In the genomic region with DNA sequence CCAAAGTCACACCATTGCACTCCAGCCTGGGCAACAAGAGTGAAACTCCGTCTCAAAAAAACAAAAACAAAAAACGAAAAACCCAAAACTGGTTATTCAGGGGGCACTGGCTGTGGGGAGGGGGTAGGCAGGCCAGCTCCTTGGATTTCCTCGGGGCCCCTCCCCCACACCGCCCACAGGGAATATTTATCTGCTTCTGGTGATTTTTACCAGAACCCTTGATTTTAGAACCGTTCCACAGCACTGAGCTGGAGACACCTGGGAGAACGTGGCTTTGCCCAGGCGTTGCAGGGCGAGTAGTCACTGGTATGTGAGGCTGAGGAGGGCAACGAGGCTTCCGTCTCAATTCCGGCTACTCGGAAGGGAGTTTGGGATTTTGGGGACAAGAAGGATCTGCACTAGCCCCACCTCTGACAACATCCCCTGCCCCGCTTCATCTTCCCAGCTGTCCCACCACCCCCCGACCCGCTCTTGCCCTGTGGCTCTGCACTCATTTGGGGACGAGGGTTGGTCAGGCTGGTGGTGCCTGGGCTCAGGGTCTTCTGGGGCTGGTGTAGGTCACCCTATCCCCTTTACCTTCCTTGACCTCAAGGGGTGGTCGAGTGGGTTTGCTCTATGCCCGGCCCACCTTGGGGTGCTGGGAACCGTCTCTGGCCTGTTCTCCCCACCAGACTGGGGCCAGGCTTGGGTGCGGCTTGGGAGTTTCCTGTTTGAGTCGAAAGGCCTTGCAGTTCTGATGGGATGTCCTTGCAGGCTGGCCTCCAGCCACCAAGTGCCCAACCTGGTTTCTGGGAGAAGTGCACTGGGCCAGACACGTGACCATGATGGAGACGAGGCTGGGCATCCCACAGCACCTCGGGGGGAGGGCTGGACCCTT, we compare ENCODE assay signal across 20 cellular contexts. TPM values are rescaled to one million over a fixed set of nuclear protein-coding genes. Genes with fewer than 3 reads are reported as not detected.
DNase-seq lines count a peak whose midpoint lies in the region; ATAC-seq and TF ChIP-seq lines count a peak whose summit lies in the region.
"Had no signal": no experiment of that assay in that cellular context is flagged by ENCODE, and none has a peak within 500 bp of the region (broad histone marks: within the 10 kb centered on the region; RNA-seq: fewer than 3 reads in every experiment).

No MANE protein-coding gene starts in this region.

- H3K27me3 ChIP-seq in Panc1 (ENCODE audit: control insufficient read depth, insufficient read depth, low read length) (no peaks in the 10 kb centered on the region), endodermal cell (ENCODE audit: control insufficient read depth, insufficient read depth, low read length, poor library complexity, severe bottlenecking) (peaks cover 40% of the 10 kb centered on the region), spleen (replicated peaks in 1 of 7) (peaks cover 4 to 56% (median 25%) of the 10 kb centered on the region in 7 donors)

- no peaks in the 10 kb centered on the region for H4K20me1 ChIP-seq in OCI-LY7 (ENCODE audit: insufficient read depth, low read length)

- no peaks in the 10 kb centered on the region for H3K9me2 ChIP-seq in OCI-LY7 (ENCODE audit: insufficient read depth, low read length)

- TF ChIP-seq CTCF in GM10248 (IDR thresholded peaks at IDR 0.05; ENCODE audit: control extremely low read depth, extremely low read depth, low read depth, missing control alignments), result no peak
- no peak for TF ChIP-seq CTCF in Panc1 (IDR thresholded peaks at IDR 0.05)
- no peak for TF ChIP-seq CTCF in endodermal cell (conservative IDR thresholded peaks at IDR 0.05)
- TF ChIP-seq CTCF in spleen (IDR thresholded peaks at IDR 0.05 in 8 of 11, conservative IDR thresholded peaks at IDR 0.05 in 3 of 11), result no peak
- TF ChIP-seq CTCF in OCI-LY7 (conservative IDR thresholded peaks at IDR 0.05; ENCODE audit: low read length), result no peak

- H3K9me3 ChIP-seq in Panc1 (ENCODE audit: control insufficient read depth, insufficient read depth, low read depth, low read length), result no peaks in the 10 kb centered on the region
- H3K9me3 ChIP-seq in endodermal cell (ENCODE audit: control insufficient read depth, low read length), result no peaks in the 10 kb centered on the region
- no peaks in the 10 kb centered on the region for H3K9me3 ChIP-seq in spleen
- no peaks in the 10 kb centered on the region for H3K9me3 ChIP-seq in OCI-LY7 (ENCODE audit: low read length)
- H3K9me3 ChIP-seq: A549 had no signal

- H3K27ac Mint-ChIP-seq in endodermal cell, result no peak overlapping the region

- BruUV-seq in Panc1 (replicated peaks; lab: Mats Ljungman, UMichigan), result no TSS peak
- BruUV-seq in OCI-LY7 (replicated peaks; lab: Mats Ljungman, UMichigan), result no TSS peak

- H3K27ac ChIP-seq in Panc1 (ENCODE audit: low read length), result 0 out of 2 replicates have a peak overlapping the region, but pooled peaks have one; percentile 23
- H3K27ac ChIP-seq in endodermal cell (ENCODE audit: low read depth, low read length), result no peak overlapping the region
- H3K27ac ChIP-seq in spleen, result peak overlapping the region in 7 of 8 donors; percentile 7 to 83 (median 69)
- no peak overlapping the region for H3K27ac ChIP-seq in OCI-LY7 (ENCODE audit: low read depth, low read length, poor library complexity, severe bottlenecking)
- H3K27ac ChIP-seq: A549, C4-2B, GM23248 had no signal

- in situ Hi-C loops in Panc1 (cut with HindIII; ENCODE audit: low pct_unique_long_range_greater_than_20kb, low sequenced_read_pairs), result no loop called here

- H3K36me3 Mint-ChIP-seq in endodermal cell (ENCODE audit: low read depth), result no peaks in the 10 kb centered on the region

- no peaks in the 10 kb centered on the region for H3K9me3 Mint-ChIP-seq in endodermal cell

- H2AFZ ChIP-seq in OCI-LY7 (ENCODE audit: low read length), result no peak overlapping the region
- H2AFZ ChIP-seq: GM23248 had no signal

- H3K4me1 ChIP-seq in Panc1 (ENCODE audit: control insufficient read depth, insufficient read depth, low read length) (peaks cover 19% of the 10 kb centered on the region), endodermal cell (ENCODE audit: control insufficient read depth, insufficient read depth, low read length) (no peaks in the 10 kb centered on the region), spleen (peaks cover 9 to 56% (median 35%) of the 10 kb centered on the region in 6 donors), OCI-LY7 (ENCODE audit: insufficient read depth, low read length, poor library complexity, severe bottlenecking) (no peaks in the 10 kb centered on the region)

- H3K36me3 ChIP-seq in Panc1 (ENCODE audit: control insufficient read depth, insufficient read depth, low read length) (no peaks in the 10 kb centered on the region), endodermal cell (ENCODE audit: control insufficient read depth, insufficient read depth, low read length) (no peaks in the 10 kb centered on the region), spleen (no peaks in the 10 kb centered on the region), OCI-LY7 (ENCODE audit: insufficient read depth, low read length) (no peaks in the 10 kb centered on the region)

- H3K79me2 ChIP-seq in OCI-LY7 (ENCODE audit: insufficient read depth, low read depth, low read length), result no peaks in the 10 kb centered on the region

- no peak overlapping the region for H3K4me2 ChIP-seq in OCI-LY7 (ENCODE audit: low read length)
- H3K4me2 ChIP-seq: A549 had no signal

- CTCF ChIA-PET in GM10248 (lab: Yijun Ruan, JAX) (interaction anchor here (1.2 to 1.7 kb wide), 2 partner anchors 13 to 106 kb away, joined by 3 read pairs; no protein-coding TSS in a partner anchor), Panc1 (lab: Charles Lee) (no interaction called here), OCI-LY7 (lab: Charles Lee; ENCODE audit: unreplicated experiment) (no interaction called here)

- ATAC-seq in Panc1 (no peak), HG02571 (IDR thresholded peaks at IDR 0.05; ENCODE audit: unreplicated experiment) (no peak), GM21515 (IDR thresholded peaks at IDR 0.05; ENCODE audit: unreplicated experiment) (no peak)
- ATAC-seq: A549, HCT116, SK-N-SH treated with all-trans-retinoic acid at 6 μM for 48 hours had no signal

- no peak overlapping the region for H3K4me3 Mint-ChIP-seq in endodermal cell

- intact Hi-C loops in Panc1 (cut with micrococcal nuclease; ENCODE audit: unreplicated experiment) (no loop called here), spleen (cut with DNase I; ENCODE audit: low total_unique reads) (no loop called here), OCI-LY7 (cut with micrococcal nuclease; ENCODE audit: unreplicated experiment) (no loop called here)

- POLR2A ChIA-PET in GM10248 (lab: Yijun Ruan, JAX) (no interaction called here), Panc1 (lab: Charles Lee) (no interaction called here), OCI-LY7 (lab: Charles Lee) (no interaction called here)

- no peak for TF ChIP-seq POLR2A in spleen (IDR thresholded peaks at IDR 0.05)

- no peaks in the 10 kb centered on the region for H3K4me1 Mint-ChIP-seq in endodermal cell

- H3K4me3 ChIP-seq in Panc1 (ENCODE audit: low read depth in 2 of 2, low read length in 2 of 2) (no peak overlapping the region), endodermal cell (ENCODE audit: low read length) (no peak overlapping the region), spleen (no peak overlapping the region), OCI-LY7 (ENCODE audit: low read depth, low read length, poor library complexity, severe bottlenecking) (no peak overlapping the region)
- H3K4me3 ChIP-seq: A549, GM23248 had no signal

- 87 to 91% methylated on average over 14 to 24 of the region's 24 CpGs for WGBS in endodermal cell (ENCODE audit: insufficient coverage in 1 of 2, insufficient read length in 1 of 2), 2 experiments
- WGBS in spleen, 5 donors, result 69 to 80% (median 75%) methylated on average over 23 to 24 of the region's 24 CpGs

- peaks cover 63% of the 10 kb centered on the region for H3K27me3 Mint-ChIP-seq in endodermal cell (ENCODE audit: insufficient read depth)

- H3K9ac ChIP-seq in endodermal cell (ENCODE audit: extremely low read depth, low read length, poor library complexity, severe bottlenecking), result no peak overlapping the region
- H3K9ac ChIP-seq: GM23248 had no signal

- DNase-seq in GM10248 (ENCODE audit: extremely low spot score) (peak; percentile 9), Panc1 (ENCODE audit: low read depth, low spot score) (no peak), endodermal cell (peak; percentile 40), spleen (peak; percentile 88), OCI-LY7 (ENCODE audit: low spot score) (no peak)
- DNase-seq in activated naive CD4-positive, alpha-beta T cell (lab: John Stamatoyannopoulos, UW), result no peak
- DNase-seq: DMS 273 treated with DMSO at 0.1 percent for 48 hours, GM23248, KG1, NCI-H146, NCI-H2081 treated with DMSO at 0.1 percent for 48 hours, NCI-H510A treated with DMSO at 0.1 percent for 48 hours, NCI-H82, SHP77 treated with DMSO at 0.1 percent for 48 hours had no signal

RNA-seq across cellular contexts. Expression of a gene that starts 3.5 kb away (rescaled TPM):
- total RNA-seq in Panc1 (2021; ENCODE audit: unreplicated experiment) (23.6 TPM), endodermal cell (1 to 10 TPM; 1.4 to 2.0 TPM), spleen (10 to 100 TPM; 11.2 to 28.5 (median 14.0) TPM), OCI-LY7 (2022) (1.4 and 2.2 TPM in 2 replicates)
- 29.3 TPM for polyA plus RNA-seq in Panc1 (2012; ENCODE audit: insufficient read length)
- polyA plus RNA-seq in endodermal cell (2013, experiment 1 of 2), result 1.3 TPM
- 1.2 TPM for polyA plus RNA-seq in endodermal cell (2013, experiment 2 of 2)
- 1 to 10 TPM in 2 of 3 donors, under 1 TPM in 1; 0.96 to 5.4 (median 2.8) TPM for polyA plus RNA-seq in spleen
- total RNA-seq in OCI-LY7 (2014; rRNA removed; shearing (Covaris generic)), result 1.2 and 3.4 TPM in 2 replicates

RNA-seq across cellular contexts. Expression of a gene that starts 53.5 kb away (rescaled TPM):
- total RNA-seq in Panc1 (2021; ENCODE audit: unreplicated experiment) (148 TPM), endodermal cell (10 to 100 TPM; 69.2 to 80.9 TPM), spleen (100 to 1,000 TPM in 3 of 7 donors, 10 to 100 TPM in 4; 74.1 to 106 (median 96.9) TPM), OCI-LY7 (2022) (107 and 124 TPM in 2 replicates)
- polyA plus RNA-seq in Panc1 (2012; ENCODE audit: insufficient read length), result 249 TPM
- 76.5 TPM for polyA plus RNA-seq in endodermal cell (2013, experiment 1 of 2)
- 72.9 TPM for polyA plus RNA-seq in endodermal cell (2013, experiment 2 of 2)
- polyA plus RNA-seq in spleen, result 100 to 1,000 TPM; 102 to 158 (median 127) TPM
- total RNA-seq in OCI-LY7 (2014; rRNA removed; shearing (Covaris generic)), result 113 and 126 TPM in 2 replicates

Comparison
In these comparisons a context has a peak if more than half of its experiments do, and no peak if none do; other contexts are left out.
1. DNase-seq: peak in GM10248 (single experiment), endodermal cell (single experiment) and spleen (single experiment); none in Panc1 (single experiment), OCI-LY7 (single experiment) and activated naive CD4-positive, alpha-beta T cell (0 of 4).
2. H3K27ac ChIP-seq: peak in Panc1 (single experiment) and spleen (7 of 8); none in endodermal cell (single experiment) and OCI-LY7 (single experiment).